ENCODE assay signal across 16 cellular contexts in the genomic region with DNA sequence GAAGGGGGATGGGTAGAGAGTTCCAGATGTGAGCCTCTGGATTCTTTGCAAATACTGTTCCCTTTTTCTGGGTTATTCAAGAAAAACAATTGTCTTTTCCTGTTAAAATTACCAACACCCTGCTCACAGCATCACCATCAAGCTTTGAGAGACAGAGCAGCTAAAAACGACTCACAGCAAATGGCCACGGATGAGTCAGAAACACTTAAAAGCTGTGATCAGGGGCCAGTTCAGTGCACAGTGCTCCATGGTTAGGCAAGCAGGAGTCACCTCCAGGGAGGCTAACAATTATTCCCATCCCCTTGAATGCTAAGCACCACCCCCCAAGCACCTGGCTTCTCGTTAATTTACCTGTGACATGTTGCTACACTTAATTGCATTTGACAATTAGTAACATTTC.
A peak's percentile ranks its signal among the peaks of the same experiment; 100 is the strongest.
DNase-seq lines count a peak whose midpoint lies in the region; ATAC-seq, FAIRE-seq and TF ChIP-seq lines count a peak whose summit lies in the region.
"Had no signal": no experiment of that assay in that cellular context is flagged by ENCODE, and none has a peak within 500 bp of the region (broad histone marks: within the 10 kb centered on the region; RNA-seq: fewer than 3 reads in every experiment).

No MANE protein-coding gene starts in this region.

- H3K27ac ChIP-seq in hepatocyte, result no peak overlapping the region

- H3K9ac ChIP-seq in iPS-15b (ENCODE audit: low read depth, low read length), result no peak overlapping the region

- in situ Hi-C loops in ACHN (cut with HindIII; ENCODE audit: low pct_ligation_motif_present, low pct_unique_long_range_greater_than_20kb, low sequenced_read_pairs), result no loop called here

- TF ChIP-seq POLR2A in H54 (IDR thresholded peaks at IDR 0.05; ENCODE audit: low read depth, low read length), result no peak

- H3K9me2 ChIP-seq in hepatocyte (replicated peaks; ENCODE audit: insufficient read depth), result no peaks in the 10 kb centered on the region

- H3K27me3 ChIP-seq in iPS-15b (ENCODE audit: control insufficient read depth, insufficient read depth, low read length) (no peaks in the 10 kb centered on the region), hepatocyte (no peaks in the 10 kb centered on the region)
- H3K27me3 ChIP-seq: BE2C had no signal

- H3K79me2 ChIP-seq in hepatocyte, result no peaks in the 10 kb centered on the region

- FAIRE-seq in H54 (lab: Jason Lieb, UNC), result no peak

- 41% methylated on average over 3 of the region's 3 CpGs for WGBS in hepatocyte (ENCODE audit: low lambda C conversion rate, missing lambda C conversion rate)

- no peak for ATAC-seq in HG03108 (IDR thresholded peaks at IDR 0.05; ENCODE audit: unreplicated experiment)
- no peak for ATAC-seq in GM19395 (IDR thresholded peaks at IDR 0.05; ENCODE audit: unreplicated experiment)
- ATAC-seq: stimulated activated effector memory CD8-positive, alpha-beta T cell treated with anti-CD3 and anti-CD28 coated beads, Interleukin-12 subunit alpha, Interleukin-12 subunit beta, amount 100 ng/mL, for 72 hours; T-helper 17 cell had no signal

- H3K9me3 ChIP-seq in iPS-15b (ENCODE audit: control insufficient read depth, insufficient read depth, low read length), result no peaks in the 10 kb centered on the region
- no peaks in the 10 kb centered on the region for H3K9me3 ChIP-seq in hepatocyte (ENCODE audit: low read depth)
- H3K9me3 ChIP-seq: BE2C had no signal

- no peak overlapping the region for H2AFZ ChIP-seq in hepatocyte

- H4K20me1 ChIP-seq in hepatocyte (ENCODE audit: insufficient read depth, poor library complexity, severe bottlenecking), result no peaks in the 10 kb centered on the region

- H3K4me3 ChIP-seq in iPS-15b (ENCODE audit: low read depth, low read length), result peak overlapping the region; percentile 30
- no peak overlapping the region for H3K4me3 ChIP-seq in hepatocyte

- no peak for TF ChIP-seq CTCF in hepatocyte (IDR thresholded peaks at IDR 0.05; ENCODE audit: poor library complexity)

- DNase-seq in ACHN (peak; percentile 34), HK-2 (ENCODE audit: unreplicated experiment) (peak; percentile 43), NCI-H748 treated with DMSO at 0.1 percent for 48 hours (lab: John Stamatoyannopoulos, UW) (peak; percentile 14), hepatocyte (ENCODE audit: low spot score) (no peak), H54 (ENCODE audit: insufficient read length, low spot score) (no peak)
- DNase-seq: activated CD4-positive, alpha-beta T cell treated with anti-CD3 and anti-CD28 coated beads, Interleukin-2, amount 10 ng/mL, durations not matched to agents 24 days and 14 days; BE2C; Karpas-422; naive B cell; NCI-H446 treated with DMSO at 0.1 percent for 48 hours; stimulated activated CD4-positive, alpha-beta T cell treated with anti-CD3 and anti-CD28 coated beads, Interleukin-2, amount 100 ng/mL, for 48 hours; T-helper 17 cell had no signal

- no peak overlapping the region for H3K4me2 ChIP-seq in hepatocyte

- peaks cover 30% of the 10 kb centered on the region for H3K36me3 ChIP-seq in iPS-15b (ENCODE audit: control insufficient read depth, insufficient read depth, low read length)
- no peaks in the 10 kb centered on the region for H3K36me3 ChIP-seq in hepatocyte (replicated peaks; ENCODE audit: insufficient read depth, low read depth)
- H3K36me3 ChIP-seq: BE2C had no signal

- H3K4me1 ChIP-seq in iPS-15b (ENCODE audit: control insufficient read depth, insufficient read depth, low read length), result peaks cover 20% of the 10 kb centered on the region
- H3K4me1 ChIP-seq in hepatocyte (ENCODE audit: insufficient read depth), result no peaks in the 10 kb centered on the region

Comparison
In these comparisons a context has a peak if more than half of its experiments do, and no peak if none do; other contexts are left out.
1. DNase-seq: peak in ACHN (single experiment), HK-2 (single experiment) and NCI-H748 treated with DMSO at 0.1 percent for 48 hours (single experiment); none in hepatocyte (single experiment) and H54 (single experiment).